ENCODE assay signal across 22 cellular contexts in genomic region chr13:23858586-23858985, GRCh38. TPM values are rescaled to one million over a fixed set of nuclear protein-coding genes. Genes with fewer than 3 reads are reported as not detected.
A peak's percentile ranks its signal among the peaks of the same experiment; 100 is the strongest.
DNase-seq lines count a peak whose midpoint lies in the region; ATAC-seq and TF ChIP-seq lines count a peak whose summit lies in the region.
"Had no signal": no experiment of that assay in that cellular context is flagged by ENCODE, and none has a peak within 500 bp of the region (broad histone marks: within the 10 kb centered on the region; RNA-seq: fewer than 3 reads in every experiment).

No MANE protein-coding gene starts in this region.

- no TSS peak for BruUV-seq in PC-3 (replicated peaks; lab: Mats Ljungman, UMichigan)

- H3K4me2 ChIP-seq in PC-3 (ENCODE audit: low read length): peak overlapping the region; percentile 32

- intact Hi-C loops in PC-3 (cut with micrococcal nuclease): loop anchor here (2.0 kb wide), 1 partner anchor 22 kb away; no protein-coding TSS in a partner anchor

- TF ChIP-seq CTCF in PC-3 (conservative IDR thresholded peaks at IDR 0.05; ENCODE audit: low read depth, low read length) (no peak), WERI-Rb-1 (IDR thresholded peaks at IDR 0.05; ENCODE audit: low read depth, low read length) (no peak)

- no peaks in the 10 kb centered on the region for H3K9me2 ChIP-seq in PC-3 (replicated peaks; ENCODE audit: low read length)

- H3K27me3 Mint-ChIP-seq in CD8-positive, alpha-beta memory T cell: no peaks in the 10 kb centered on the region
- H3K27me3 Mint-ChIP-seq: IgD-negative memory B cell had no signal

- POLR2A ChIA-PET in PC-3 (lab: Charles Lee; ENCODE audit: unreplicated experiment): interaction anchor here (0.7 to 0.8 kb wide), 2 partner anchors 10 to 15 kb away, joined by 4 read pairs; no protein-coding TSS in a partner anchor
- POLR2A ChIA-PET in CD8-positive, alpha-beta memory T cell (lab: Charles Lee): no interaction called here

- H3K4me1 ChIP-seq in PC-3 (ENCODE audit: insufficient read depth, low read length): peaks cover 33% of the 10 kb centered on the region
- no peaks in the 10 kb centered on the region for H3K4me1 ChIP-seq in CD8-positive, alpha-beta memory T cell (ENCODE audit: insufficient read depth, low read length)

- H3K36me3 Mint-ChIP-seq in CD8-positive, alpha-beta memory T cell: peaks cover 3 to 52% (median 29%) of the 10 kb centered on the region in 3 donors

- H3K9me3 ChIP-seq in PC-3 (ENCODE audit: low read length) (no peaks in the 10 kb centered on the region), WERI-Rb-1 (ENCODE audit: severe bottlenecking) (no peaks in the 10 kb centered on the region)
- H3K9me3 ChIP-seq in CD8-positive, alpha-beta memory T cell (ENCODE audit: low read length): no peaks in the 10 kb centered on the region

- H3K9me3 Mint-ChIP-seq in CD8-positive, alpha-beta memory T cell: no peaks in the 10 kb centered on the region
- H3K9me3 Mint-ChIP-seq: CD8-positive, alpha-beta T cell had no signal

- CTCF ChIA-PET in PC-3 (lab: Charles Lee): no interaction called here
- CTCF ChIA-PET in CD8-positive, alpha-beta memory T cell (lab: Charles Lee): no interaction called here

- no peak overlapping the region for H3K4me3 Mint-ChIP-seq in CD8-positive, alpha-beta memory T cell
- H3K4me3 Mint-ChIP-seq: CD8-positive, alpha-beta T cell; IgD-negative memory B cell had no signal

- H2AFZ ChIP-seq in PC-3 (ENCODE audit: low read length): peak overlapping the region; percentile 27; the same call in 1 of the 2 replicates

- H3K27ac ChIP-seq in PC-3 (ENCODE audit: low read length) (peak overlapping the region; percentile 93), epithelial cell of prostate (peak overlapping the region; percentile 51), WERI-Rb-1 (no peak overlapping the region)
- H3K27ac ChIP-seq in CD8-positive, alpha-beta memory T cell (ENCODE audit: low read depth, low read length): no peak overlapping the region

- H3F3A ChIP-seq in PC-3 (ENCODE audit: low read length, unreplicated experiment): peaks cover 9% of the 10 kb centered on the region

- DNase-seq in HCEC 1CT (peak; percentile 7), PC-3 (peak; percentile 41), epithelial cell of prostate (ENCODE audit: low read depth, low spot score) (no peak), lung microvascular endothelial cell (ENCODE audit: low read depth in 2 of 2) (peak; percentile 57 to 70), WERI-Rb-1 (no peak)
- DNase-seq in CD8-positive, alpha-beta memory T cell: no peak
- DNase-seq in effector CD4-positive, alpha-beta T cell: no peak
- DNase-seq: AML-193; C1 segment of cervical spinal cord; Calu3; CD8-positive, alpha-beta T cell; DMS53; NCI-H1694 treated with DMSO at 0.1 percent for 48 hours; NCI-H446; NCI-H526 had no signal

- no peaks in the 10 kb centered on the region for H3K79me2 ChIP-seq in PC-3 (ENCODE audit: low read length)

- H3K27me3 ChIP-seq in PC-3 (ENCODE audit: low read length): no peaks in the 10 kb centered on the region
- no peaks in the 10 kb centered on the region for H3K27me3 ChIP-seq in CD8-positive, alpha-beta memory T cell (ENCODE audit: insufficient read depth, low read length, poor library complexity, severe bottlenecking)
- H3K27me3 ChIP-seq in WERI-Rb-1 (ENCODE audit: insufficient read depth, low read depth, severe bottlenecking): no peaks in the 10 kb centered on the region

- peak overlapping the region; percentile 50 for H3K9ac ChIP-seq in PC-3 (ENCODE audit: low read length)

- H3K36me3 ChIP-seq in PC-3 (ENCODE audit: low read depth, low read length) (peaks cover 29% of the 10 kb centered on the region), WERI-Rb-1 (0 out of 2 replicates have a peak, but pooled peaks cover 2% of the 10 kb centered on the region)
- no peaks in the 10 kb centered on the region for H3K36me3 ChIP-seq in CD8-positive, alpha-beta memory T cell (ENCODE audit: insufficient read depth, low read length)

- no peaks in the 10 kb centered on the region for H4K20me1 ChIP-seq in PC-3 (ENCODE audit: low read length)

- ATAC-seq in PC-3 (peak; percentile 48), HG03378 (IDR thresholded peaks at IDR 0.05; ENCODE audit: unreplicated experiment) (no peak)
- ATAC-seq: CD8-positive, alpha-beta T cell; Right ventricle myocardium inferior had no signal

- no peak overlapping the region for H3K27ac Mint-ChIP-seq in CD8-positive, alpha-beta memory T cell
- H3K27ac Mint-ChIP-seq: CD8-positive, alpha-beta T cell; IgD-negative memory B cell had no signal

- H3K4me1 Mint-ChIP-seq in CD8-positive, alpha-beta memory T cell: no peaks in the 10 kb centered on the region

- peak overlapping the region; percentile 2; the same call in 1 of the 2 replicates for H3K4me3 ChIP-seq in PC-3 (ENCODE audit: low read length)
- no peak overlapping the region for H3K4me3 ChIP-seq in CD8-positive, alpha-beta memory T cell (ENCODE audit: low read length)
- H3K4me3 ChIP-seq in WERI-Rb-1 (ENCODE audit: low read depth, low read length): no peak overlapping the region

RNA-seq across cellular contexts. Expression of gene MIPEP, which starts 30.6 kb away (rescaled TPM):
- total RNA-seq in PC-3 (2014; rRNA removed) (30.5 and 31.0 TPM in 2 replicates), lung microvascular endothelial cell (6.5 and 7.0 TPM in 2 replicates)
- 10 to 100 TPM; 18.8 to 23.7 TPM for total RNA-seq in CD8-positive, alpha-beta memory T cell
- 17.9 TPM for polyA plus RNA-seq in CD8-positive, alpha-beta memory T cell

RNA-seq across cellular contexts. Expression of gene C1QTNF9B, which starts 38.7 kb away (rescaled TPM):
- total RNA-seq in PC-3 (2014; rRNA removed) (0.23 TPM in 1 of 2 replicates, not detected in the other), lung microvascular endothelial cell (not detected in 2 replicates)
- total RNA-seq in CD8-positive, alpha-beta memory T cell: not detected
- not detected for polyA plus RNA-seq in CD8-positive, alpha-beta memory T cell
- total RNA-seq: A172; Calu3; CD8-positive, alpha-beta T cell; M059J; OCI-LY7; SK-MEL-5 had no signal
- polyA plus RNA-seq: IgD-negative memory B cell had no signal

Comparison
In these comparisons a context has a peak if more than half of its experiments do, and no peak if none do; other contexts are left out.
1. DNase-seq: peak in HCEC 1CT (single experiment), PC-3 (single experiment) and lung microvascular endothelial cell (2 of 2); none in epithelial cell of prostate (single experiment), CD8-positive, alpha-beta memory T cell (0 of 5), effector CD4-positive, alpha-beta T cell (single experiment) and WERI-Rb-1 (single experiment).
2. H3K27ac ChIP-seq: peak in PC-3 (single experiment) and epithelial cell of prostate (single experiment); none in CD8-positive, alpha-beta memory T cell (single experiment) and WERI-Rb-1 (single experiment).